Comparison of ENCODE assay signal across 13 cellular contexts in genomic region chrX:120446503-120446902, GRCh38. TPM values are rescaled to one million over a fixed set of nuclear protein-coding genes. Genes with fewer than 3 reads are reported as not detected.
DNase-seq lines count a peak whose midpoint lies in the region; ATAC-seq and TF ChIP-seq lines count a peak whose summit lies in the region.
"Had no signal": no experiment of that assay in that cellular context is flagged by ENCODE, and none has a peak within 500 bp of the region (broad histone marks: within the 10 kb centered on the region; RNA-seq: fewer than 3 reads in every experiment).

No MANE protein-coding gene starts in this region.

- H3K4me1 Mint-ChIP-seq in CD8-positive, alpha-beta memory T cell: peaks cover 0 to 4% (median 0%) of the 10 kb centered on the region in 3 donors
- no peaks in the 10 kb centered on the region for H3K4me1 Mint-ChIP-seq in neural progenitor cell
- H3K4me1 Mint-ChIP-seq: stimulated activated memory B cell treated with anti-CD40 and anti-IgM and Interleukin-4, amounts not matched to agents 10 μg/mL and 1 μg/mL and 100 μg/mL, for 72 hours had no signal

- POLR2A ChIA-PET in CD8-positive, alpha-beta memory T cell (lab: Charles Lee): no interaction called here

- H3K4me3 ChIP-seq in CD8-positive, alpha-beta memory T cell (ENCODE audit: low read length): no peak overlapping the region
- H3K4me3 ChIP-seq in neural progenitor cell: no peak overlapping the region

- H3K4me3 Mint-ChIP-seq in CD8-positive, alpha-beta memory T cell: no peak overlapping the region
- H3K4me3 Mint-ChIP-seq in neural progenitor cell: no peak overlapping the region
- H3K4me3 Mint-ChIP-seq: CD4-positive, alpha-beta memory T cell; stimulated activated memory B cell treated with anti-CD40 and anti-IgM and Interleukin-4, amounts not matched to agents 10 μg/mL and 1 μg/mL and 100 μg/mL, for 72 hours had no signal

- H4K20me1 ChIP-seq in neural progenitor cell (ENCODE audit: low read depth): no peaks in the 10 kb centered on the region

- peaks cover 0 to 2% (median 0%) of the 10 kb centered on the region in 5 donors for H3K9me3 Mint-ChIP-seq in CD8-positive, alpha-beta memory T cell
- H3K9me3 Mint-ChIP-seq in neural progenitor cell: no peaks in the 10 kb centered on the region
- H3K9me3 Mint-ChIP-seq: CD4-positive, alpha-beta memory T cell; stimulated activated memory B cell treated with anti-CD40 and anti-IgM and Interleukin-4, amounts not matched to agents 10 μg/mL and 1 μg/mL and 100 μg/mL, for 72 hours had no signal

- CTCF ChIA-PET in CD8-positive, alpha-beta memory T cell (lab: Charles Lee): no interaction called here

- no peak overlapping the region for H3K9ac ChIP-seq in neural progenitor cell

- no peaks in the 10 kb centered on the region for H3K9me3 ChIP-seq in CD8-positive, alpha-beta memory T cell (ENCODE audit: low read length)
- H3K9me3 ChIP-seq in neural progenitor cell (ENCODE audit: low read depth): peaks cover 5% of the 10 kb centered on the region

- peaks cover 0 to 67% (median 4%) of the 10 kb centered on the region in 3 donors for H3K36me3 Mint-ChIP-seq in CD8-positive, alpha-beta memory T cell
- peaks cover 2% of the 10 kb centered on the region for H3K36me3 Mint-ChIP-seq in neural progenitor cell

- no peaks in the 10 kb centered on the region for H3K27me3 ChIP-seq in CD8-positive, alpha-beta memory T cell (ENCODE audit: insufficient read depth, low read length, poor library complexity, severe bottlenecking)
- H3K27me3 ChIP-seq in neural progenitor cell: no peaks in the 10 kb centered on the region

- DNase-seq in Caki2 (ENCODE audit: low read depth) (peak; percentile 57), LHCN-M2 (ENCODE audit: low read depth) (peak; percentile 83), cerebellar cortex (ENCODE audit: low spot score) (peak; percentile 3), occipital lobe (lab: John Stamatoyannopoulos, UW) (peak; percentile 21), NCI-H146 treated with DMSO at 0.1 percent for 48 hours (lab: John Stamatoyannopoulos, UW; ENCODE audit: unreplicated experiment) (no peak), neural progenitor cell (ENCODE audit: low spot score) (no peak)
- no peak for DNase-seq in CD8-positive, alpha-beta memory T cell
- DNase-seq: activated gamma-delta T cell treated with Interleukin-2 at 50 U/mL for 16 hours; CD4-positive, alpha-beta memory T cell; NCI-H1436 treated with DMSO at 0.1 percent for 48 hours had no signal

- H3K4me1 ChIP-seq in CD8-positive, alpha-beta memory T cell (ENCODE audit: insufficient read depth, low read length): no peaks in the 10 kb centered on the region
- H3K4me1 ChIP-seq in neural progenitor cell: no peaks in the 10 kb centered on the region

- H3K36me3 ChIP-seq in CD8-positive, alpha-beta memory T cell (ENCODE audit: insufficient read depth, low read length): peaks cover 6% of the 10 kb centered on the region
- H3K36me3 ChIP-seq in neural progenitor cell: peaks cover 4% of the 10 kb centered on the region

- ATAC-seq in HG03097 (IDR thresholded peaks at IDR 0.05; ENCODE audit: low FRiP score, unreplicated experiment): no peak
- ATAC-seq: activated CD4-positive, CD25-positive, alpha-beta regulatory T cell treated with anti-CD3 and anti-CD28 coated beads, Interleukin-2, amount 50 U/mL, for 24 hours; stimulated activated memory B cell treated with anti-CD40 and anti-IgM and Interleukin-4, amounts not matched to agents 10 μg/mL and 1 μg/mL and 100 μg/mL, for 72 hours had no signal

- H3K27me3 Mint-ChIP-seq in CD8-positive, alpha-beta memory T cell: no peaks in the 10 kb centered on the region
- no peaks in the 10 kb centered on the region for H3K27me3 Mint-ChIP-seq in neural progenitor cell (ENCODE audit: insufficient read depth, low read depth)
- H3K27me3 Mint-ChIP-seq: CD4-positive, alpha-beta memory T cell; stimulated activated memory B cell treated with anti-CD40 and anti-IgM and Interleukin-4, amounts not matched to agents 10 μg/mL and 1 μg/mL and 100 μg/mL, for 72 hours had no signal

- no peaks in the 10 kb centered on the region for H3K79me2 ChIP-seq in neural progenitor cell (ENCODE audit: low read depth)

- H2AFZ ChIP-seq in neural progenitor cell (replicated peaks): no peak overlapping the region

- H3F3A ChIP-seq in neural progenitor cell (ENCODE audit: low read depth): no peaks in the 10 kb centered on the region

- H3K27ac ChIP-seq in CD8-positive, alpha-beta memory T cell (ENCODE audit: low read depth, low read length): no peak overlapping the region
- H3K27ac ChIP-seq in neural progenitor cell: no peak overlapping the region

- H3K4me2 ChIP-seq in neural progenitor cell: no peak overlapping the region

- no peak for TF ChIP-seq CTCF in neural progenitor cell (IDR thresholded peaks at IDR 0.05)

- in situ Hi-C loops in Caki2 (cut with HindIII; ENCODE audit: low pct_unique_long_range_greater_than_20kb, low sequenced_read_pairs): no loop called here

- peak overlapping the region in 1 of 8 donors; percentile 6 for H3K27ac Mint-ChIP-seq in CD8-positive, alpha-beta memory T cell
- no peak overlapping the region for H3K27ac Mint-ChIP-seq in neural progenitor cell
- H3K27ac Mint-ChIP-seq: CD4-positive, alpha-beta memory T cell; stimulated activated memory B cell treated with anti-CD40 and anti-IgM and Interleukin-4, amounts not matched to agents 10 μg/mL and 1 μg/mL and 100 μg/mL, for 72 hours had no signal

RNA-seq across cellular contexts. Expression of gene LAMP2, which starts 22.6 kb away (rescaled TPM):
- total RNA-seq in Caki2 (2014; rRNA removed; shearing (Covaris generic); ENCODE audit: low replicate concordance): 127 and 128 TPM in 2 replicates
- total RNA-seq in LHCN-M2 (2014; rRNA removed) (121 and 139 TPM in 2 replicates), occipital lobe (48.8 TPM), neural progenitor cell (ENCODE audit: low replicate concordance) (20.4 and 29.6 TPM in 2 replicates)
- 76.5 TPM for polyA plus RNA-seq in LHCN-M2 (2012)
- total RNA-seq in CD8-positive, alpha-beta memory T cell: 10 to 100 TPM; 39.1 to 39.6 TPM
- polyA plus RNA-seq in CD8-positive, alpha-beta memory T cell: 74.3 TPM

Comparison
In these comparisons a context has a peak if more than half of its experiments do, and no peak if none do; other contexts are left out.
1. DNase-seq: peak in Caki2 (single experiment), LHCN-M2 (single experiment), cerebellar cortex (single experiment) and occipital lobe (single experiment); none in CD8-positive, alpha-beta memory T cell (0 of 5), NCI-H146 treated with DMSO at 0.1 percent for 48 hours (single experiment) and neural progenitor cell (single experiment).